Comparison of ENCODE assay signal across 2 cellular contexts in the genomic region with DNA sequence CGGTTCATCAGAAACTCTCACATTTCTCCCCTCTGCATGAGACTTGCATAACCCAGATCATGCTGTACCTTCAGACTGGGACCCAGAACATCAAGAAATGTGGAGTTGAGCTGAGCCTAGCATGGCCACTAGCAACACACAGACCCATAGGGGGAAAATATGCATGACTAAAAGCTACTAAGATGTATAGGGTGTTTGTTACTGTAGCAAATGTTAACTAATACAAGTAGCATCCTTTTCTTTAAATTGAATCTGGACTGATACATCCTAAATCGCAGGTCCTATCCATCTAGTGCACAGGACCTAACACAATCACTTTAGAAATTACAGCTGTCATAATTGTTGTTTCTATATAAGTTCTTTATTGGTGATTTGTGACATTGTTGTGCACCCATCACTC. TPM values are rescaled to one million over a fixed set of nuclear protein-coding genes. Genes with fewer than 3 reads are reported as not detected.
"Had no signal": no experiment of that assay in that cellular context is flagged by ENCODE, and none has a peak within 500 bp of the region (broad histone marks: within the 10 kb centered on the region; RNA-seq: fewer than 3 reads in every experiment).

No MANE protein-coding gene starts in this region.

RNA-seq across cellular contexts. Expression of a gene that starts 10.8 kb away (rescaled TPM):
- total RNA-seq: G401, GM12878 had no signal
- polyA plus RNA-seq: GM12878 had no signal
